8 cellular contexts compared by ENCODE assay signal in genomic region chrX:49291615-49292337, GRCh38. TPM values are rescaled to one million over a fixed set of nuclear protein-coding genes. Genes with fewer than 3 reads are reported as not detected.
DNase-seq lines count a peak whose midpoint lies in the region; ATAC-seq, FAIRE-seq and TF ChIP-seq lines count a peak whose summit lies in the region.
"Had no signal": no experiment of that assay in that cellular context is flagged by ENCODE, and none has a peak within 500 bp of the region (broad histone marks: within the 10 kb centered on the region; RNA-seq: fewer than 3 reads in every experiment).

No MANE protein-coding gene starts in this region.

- WGBS in SK-N-SH (ENCODE audit: low lambda C conversion rate) = 16% methylated on average over 11 of the region's 11 CpGs
- WGBS in small intestine, 3 donors = 20 to 27% (median 21%) methylated on average over 11 of the region's 11 CpGs

- H3K4me2 ChIP-seq in SK-N-SH = no peak overlapping the region

- FAIRE-seq in small intestine (lab: Jason Lieb, UNC) = no peak

- H3K9ac ChIP-seq in SK-N-SH = no peak overlapping the region

- H3K27me3 ChIP-seq in SK-N-SH (ENCODE audit: insufficient read depth) (peaks cover 23% of the 10 kb centered on the region; the same call in 1 of the 2 replicates), right atrium auricular region (no peaks in the 10 kb centered on the region), small intestine (ENCODE audit: control insufficient read depth in 2 of 2, insufficient read depth in 2 of 2, low read length in 2 of 2) (no peaks in the 10 kb centered on the region)

- no peaks in the 10 kb centered on the region for H3K79me2 ChIP-seq in SK-N-SH (ENCODE audit: insufficient read depth)

- H3K27ac Mint-ChIP-seq in activated naive CD4-positive, alpha-beta T cell treated with anti-CD3 and anti-CD28 coated beads, Interleukin-2, amount 50 U/mL, for 72 hours = peak overlapping the region; percentile 41 to 91

- no peaks in the 10 kb centered on the region for H4K20me1 ChIP-seq in SK-N-SH (ENCODE audit: insufficient read depth)

- POLR2A ChIA-PET in SK-N-SH (lab: Yijun Ruan, JAX) = no interaction called here

- H2AFZ ChIP-seq in SK-N-SH (ENCODE audit: low read depth) = no peak overlapping the region

- H3K4me3 ChIP-seq in SK-N-SH (ENCODE audit: low read depth in 2 of 2, low read length in 1 of 2) (peak overlapping the region in 1 of 2 experiments; percentile 19; a peak in 1 of 4 replicates), right atrium auricular region (no peak overlapping the region), small intestine (ENCODE audit: low read depth in 1 of 2, low read length in 2 of 2) (no peak overlapping the region)

- no peaks in the 10 kb centered on the region for H3K9me3 Mint-ChIP-seq in activated naive CD4-positive, alpha-beta T cell treated with anti-CD3 and anti-CD28 coated beads, Interleukin-2, amount 50 U/mL, for 72 hours

- peak; percentile 60 for DNase-seq in SK-N-SH
- DNase-seq in activated naive CD4-positive, alpha-beta T cell treated with anti-CD3 and anti-CD28 coated beads, Interleukin-2, amount 50 U/mL, for 72 hours (ENCODE audit: low spot score in 2 of 2) = peak in 1 of 2 donors; percentile 82
- DNase-seq in right atrium auricular region (ENCODE audit: low spot score) = no peak
- peak; percentile 44 for DNase-seq in small intestine
- no peak for DNase-seq in NCI-H510A treated with DMSO at 0.1 percent for 48 hours (lab: John Stamatoyannopoulos, UW)

- TF ChIP-seq EP300 in SK-N-SH (IDR thresholded peaks at IDR 0.05; ENCODE audit: borderline replicate concordance in 1 of 2, low read depth in 1 of 2, low read length in 1 of 2) = no peak

- H3K36me3 Mint-ChIP-seq in activated naive CD4-positive, alpha-beta T cell treated with anti-CD3 and anti-CD28 coated beads, Interleukin-2, amount 50 U/mL, for 72 hours = no peaks in the 10 kb centered on the region

- peak; percentile 82 for TF ChIP-seq CTCF in GM12873 (IDR thresholded peaks at IDR 0.05; ENCODE audit: insufficient read depth, low read depth, low read length, missing control alignments)
- peak; percentile 77 for TF ChIP-seq CTCF in SK-N-SH (IDR thresholded peaks at IDR 0.05)
- TF ChIP-seq CTCF in right atrium auricular region (IDR thresholded peaks at IDR 0.05) = peak; percentile 37 to 68

- H3K36me3 ChIP-seq in SK-N-SH (replicated peaks in 1 of 2; ENCODE audit: control insufficient read depth in 1 of 2, insufficient read depth in 2 of 2, low read length in 1 of 2) = no peaks in the 10 kb centered on the region
- no peaks in the 10 kb centered on the region for H3K36me3 ChIP-seq in right atrium auricular region
- H3K36me3 ChIP-seq in small intestine (ENCODE audit: control insufficient read depth in 2 of 2, insufficient read depth in 2 of 2, low read length in 2 of 2) = no peaks in the 10 kb centered on the region

- CTCF ChIA-PET in SK-N-SH (lab: Yijun Ruan, JAX) = interaction anchor here (0.6 to 2.2 kb wide), 11 partner anchors 8 to 548 kb away, joined by 3 to 9 read pairs (median 3); no protein-coding TSS in a partner anchor

- no peak overlapping the region for H3K27ac ChIP-seq in SK-N-SH (ENCODE audit: low read depth in 2 of 2, low read length in 1 of 2)
- no peak overlapping the region for H3K27ac ChIP-seq in right atrium auricular region
- no peak overlapping the region for H3K27ac ChIP-seq in small intestine (ENCODE audit: low read depth in 1 of 2, low read length in 1 of 2)

- peak; percentile 59 for TF ChIP-seq RAD21 in SK-N-SH (IDR thresholded peaks at IDR 0.05; ENCODE audit: low read length)

- H3F3A ChIP-seq in SK-N-SH (replicated peaks; ENCODE audit: insufficient read depth) = no peaks in the 10 kb centered on the region

- H3K9me2 ChIP-seq in SK-N-SH = no peaks in the 10 kb centered on the region

- H3K9me3 ChIP-seq in SK-N-SH (no peaks in the 10 kb centered on the region), right atrium auricular region (no peaks in the 10 kb centered on the region), small intestine (ENCODE audit: control insufficient read depth, low read depth) (no peaks in the 10 kb centered on the region)

- H3K4me1 ChIP-seq in SK-N-SH (ENCODE audit: control insufficient read depth in 1 of 2, insufficient read depth in 2 of 2, low read depth in 1 of 2, low read length in 1 of 2) = no peaks in the 10 kb centered on the region
- H3K4me1 ChIP-seq in right atrium auricular region = peaks cover 0 to 7% of the 10 kb centered on the region in 2 donors
- H3K4me1 ChIP-seq in small intestine (ENCODE audit: control insufficient read depth in 2 of 2, insufficient read depth in 1 of 2, low read depth in 1 of 2, low read length in 1 of 2) = no peaks in the 10 kb centered on the region

- peak; percentile 75 for ATAC-seq in HG03520 (IDR thresholded peaks at IDR 0.05; ENCODE audit: unreplicated experiment)
- peak; percentile 78 to 86 for ATAC-seq in activated naive CD4-positive, alpha-beta T cell treated with anti-CD3 and anti-CD28 coated beads, Interleukin-2, amount 50 U/mL, for 72 hours

TF ChIP-seq in SK-N-SH, 30 proteins besides CTCF, POLR2A, EP300 and RAD21:
- peak; percentile 56 for TF ChIP-seq SMC3 (IDR thresholded peaks at IDR 0.05; ENCODE audit: low read depth, low read length)
- TF ChIP-seq REST (IDR thresholded peaks at IDR 0.05; ENCODE audit: low read depth, low read length) = no peak
- no peak for TF ChIP-seq NFIC (IDR thresholded peaks at IDR 0.05; ENCODE audit: borderline replicate concordance)

RNA-seq across cellular contexts. Expression of gene GAGE10, which starts 11.7 kb away (rescaled TPM):
- polyA plus RNA-seq in SK-N-SH (2012; rRNA removed) = not detected in 2 replicates
- not detected in 2 replicates for polyA plus RNA-seq in SK-N-SH (2012; cell fraction: cytosol; rRNA removed)
- polyA plus RNA-seq in SK-N-SH (2012; cell fraction: nucleus; rRNA removed) = not detected in 2 replicates
- not detected for total RNA-seq in activated naive CD4-positive, alpha-beta T cell treated with anti-CD3 and anti-CD28 coated beads, Interleukin-2, amount 50 U/mL, for 72 hours
- total RNA-seq in right atrium auricular region = not detected
- polyA plus RNA-seq in small intestine = not detected
- polyA plus RNA-seq: esophagus had no signal

RNA-seq across cellular contexts. Expression of gene PPP1R3F, which starts 22.2 kb away (rescaled TPM):
- 4.2 and 6.2 TPM in 2 replicates for polyA plus RNA-seq in SK-N-SH (2012; rRNA removed)
- 3.2 and 3.9 TPM in 2 replicates for polyA plus RNA-seq in SK-N-SH (2012; cell fraction: cytosol; rRNA removed)
- 9.2 and 17.1 TPM in 2 replicates for polyA plus RNA-seq in SK-N-SH (2012; cell fraction: nucleus; rRNA removed)
- total RNA-seq in activated naive CD4-positive, alpha-beta T cell treated with anti-CD3 and anti-CD28 coated beads, Interleukin-2, amount 50 U/mL, for 72 hours = 1 to 10 TPM; 4.2 to 5.3 TPM
- 10 to 100 TPM; 24.2 to 29.6 TPM for total RNA-seq in right atrium auricular region
- polyA plus RNA-seq in small intestine = 1 to 10 TPM in 2 of 3 donors, under 1 TPM in 1; 0.67 to 3.4 (median 2.7) TPM

RNA-seq across cellular contexts. Expression of gene FOXP3, which starts 27.3 kb away (rescaled TPM):
- polyA plus RNA-seq in SK-N-SH (2012; rRNA removed) = 0.12 TPM in 1 of 2 replicates, not detected in the other
- polyA plus RNA-seq in SK-N-SH (2012; cell fraction: cytosol; rRNA removed) = 0.04 TPM in 2 replicates
- 0.06 and 0.08 TPM in 2 replicates for polyA plus RNA-seq in SK-N-SH (2012; cell fraction: nucleus; rRNA removed)
- 10 to 100 TPM in 1 of 2 donors, 1 to 10 TPM in 1; 5.4 to 24.3 TPM for total RNA-seq in activated naive CD4-positive, alpha-beta T cell treated with anti-CD3 and anti-CD28 coated beads, Interleukin-2, amount 50 U/mL, for 72 hours
- total RNA-seq in right atrium auricular region = not detected
- under 1 TPM in 1 of 3 donors, not detected in 2; 0.31 TPM for polyA plus RNA-seq in small intestine

RNA-seq across cellular contexts. Expression of gene GAGE12J, which starts 30.1 kb away (rescaled TPM):
- not detected in 2 replicates for polyA plus RNA-seq in SK-N-SH (2012; rRNA removed)
- polyA plus RNA-seq in SK-N-SH (2012; cell fraction: cytosol; rRNA removed) = not detected in 2 replicates
- polyA plus RNA-seq in SK-N-SH (2012; cell fraction: nucleus; rRNA removed) = not detected in 2 replicates
- not detected for total RNA-seq in activated naive CD4-positive, alpha-beta T cell treated with anti-CD3 and anti-CD28 coated beads, Interleukin-2, amount 50 U/mL, for 72 hours
- not detected for total RNA-seq in right atrium auricular region
- not detected for polyA plus RNA-seq in small intestine
- polyA plus RNA-seq: esophagus had no signal

RNA-seq across cellular contexts. Expression of gene GAGE13, which starts 39.6 kb away (rescaled TPM):
- not detected in 2 replicates for polyA plus RNA-seq in SK-N-SH (2012; rRNA removed)
- not detected in 2 replicates for polyA plus RNA-seq in SK-N-SH (2012; cell fraction: cytosol; rRNA removed)
- not detected in 2 replicates for polyA plus RNA-seq in SK-N-SH (2012; cell fraction: nucleus; rRNA removed)
- total RNA-seq in activated naive CD4-positive, alpha-beta T cell treated with anti-CD3 and anti-CD28 coated beads, Interleukin-2, amount 50 U/mL, for 72 hours = not detected
- total RNA-seq in right atrium auricular region = not detected
- polyA plus RNA-seq in small intestine = not detected
- polyA plus RNA-seq: esophagus had no signal

Comparison
In these comparisons a context has a peak if more than half of its experiments do, and no peak if none do; other contexts are left out.
1. DNase-seq: peak in SK-N-SH (single experiment) and small intestine (single experiment); none in right atrium auricular region (single experiment) and NCI-H510A treated with DMSO at 0.1 percent for 48 hours (single experiment).
2. RNA of gene FOXP3, which starts 27.3 kb away (total RNA-seq): 5.4 to 24.3 TPM in activated naive CD4-positive, alpha-beta T cell treated with anti-CD3 and anti-CD28 coated beads, Interleukin-2, amount 50 U/mL, for 72 hours; not detected in right atrium auricular region; every median in the first group is over 4 times any median in the second.
3. Peak in every context shown above with its lines, with median percentiles within 50 percentile points of each other: CTCF ChIP-seq.